Comparison of ENCODE assay signal across 25 cellular contexts in the genomic region with DNA sequence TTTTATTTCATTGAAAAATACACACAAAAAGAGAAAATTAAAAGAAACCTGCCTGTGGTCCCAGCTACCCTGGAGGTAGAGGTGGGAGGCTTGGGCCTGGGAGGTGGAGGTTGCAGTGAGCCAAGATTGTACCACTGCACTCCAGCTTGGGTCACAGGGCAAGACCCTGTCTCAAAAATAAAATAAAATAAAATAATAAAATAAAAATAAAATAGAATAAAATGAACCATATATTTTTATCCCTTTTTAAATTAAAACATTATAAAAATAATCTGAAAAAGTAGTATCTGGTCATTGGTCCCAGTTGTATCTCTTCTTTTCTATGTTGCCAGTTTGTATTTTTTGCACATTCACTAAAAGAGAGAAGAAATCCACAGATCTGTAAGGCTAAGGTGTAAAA. TPM values are rescaled to one million over a fixed set of nuclear protein-coding genes. Genes with fewer than 3 reads are reported as not detected.
A peak's percentile ranks its signal among the peaks of the same experiment; 100 is the strongest.
DNase-seq lines count a peak whose midpoint lies in the region; ATAC-seq, FAIRE-seq and TF ChIP-seq lines count a peak whose summit lies in the region.
"Had no signal": no experiment of that assay in that cellular context is flagged by ENCODE, and none has a peak within 500 bp of the region (broad histone marks: within the 10 kb centered on the region; RNA-seq: fewer than 3 reads in every experiment).

No MANE protein-coding gene starts in this region.

- no peak for ATAC-seq in WTC11
- ATAC-seq in esophagus mucosa, result no peak
- ATAC-seq: A549, HCT116 had no signal

- H3K4me1 ChIP-seq in H9 (ENCODE audit: insufficient read depth, low read length) (peaks cover 6% of the 10 kb centered on the region), small intestine (ENCODE audit: control insufficient read depth in 2 of 2, insufficient read depth in 1 of 2, low read depth in 1 of 2, low read length in 1 of 2) (no peaks in the 10 kb centered on the region)
- H3K4me1 ChIP-seq: A549, BE2C had no signal

- no peak overlapping the region for H3K23ac ChIP-seq in H9 (ENCODE audit: insufficient read length, low read depth, low read length)

- no peak overlapping the region for H4K8ac ChIP-seq in H9 (replicated peaks; ENCODE audit: insufficient read length, low read depth, low read length)

- no peaks in the 10 kb centered on the region for H3K27me3 ChIP-seq in H9 (ENCODE audit: insufficient read depth, low read length)
- peaks cover 0 to 2% of the 10 kb centered on the region in 2 donors for H3K27me3 ChIP-seq in small intestine (ENCODE audit: control insufficient read depth in 2 of 2, insufficient read depth in 2 of 2, low read length in 2 of 2)
- H3K27me3 ChIP-seq: BLaER1 treated with 17β-estradiol and CSF1 and Interleukin-3, amounts not matched to agents 10 nM and 100 nM had no signal

- no peak overlapping the region for H3K4me2 ChIP-seq in H9 (ENCODE audit: insufficient read depth, insufficient read length, low read length)

- no peaks in the 10 kb centered on the region for H3K79me1 ChIP-seq in H9 (ENCODE audit: insufficient read depth, low read depth, low read length, poor library complexity, severe bottlenecking)

- H3K36me3 ChIP-seq in small intestine (ENCODE audit: control insufficient read depth in 2 of 2, insufficient read depth in 2 of 2, low read length in 2 of 2), result no peaks in the 10 kb centered on the region
- H3K36me3 ChIP-seq: BE2C; BLaER1 treated with 17β-estradiol and CSF1 and Interleukin-3, amounts not matched to agents 10 nM and 100 nM had no signal

- H3K27ac Mint-ChIP-seq in H9 (no peak overlapping the region; a peak in 1 of 7 replicates), WTC11 (no peak overlapping the region)
- H3K27ac Mint-ChIP-seq: CD14-positive monocyte; CD4-positive, alpha-beta T cell; CD8-positive, alpha-beta memory T cell had no signal

- H3K4me3 Mint-ChIP-seq in H9 (no peak overlapping the region), WTC11 (no peak overlapping the region)
- H3K4me3 Mint-ChIP-seq: CD14-positive monocyte; CD4-positive, alpha-beta T cell; CD8-positive, alpha-beta memory T cell had no signal

- H2BK5ac ChIP-seq in H9 (ENCODE audit: insufficient read length, low read length), result no peak overlapping the region

- no peak overlapping the region for H3K18ac ChIP-seq in H9 (ENCODE audit: insufficient read length, low read depth, low read length)

- H3K4me1 Mint-ChIP-seq in H9, result peaks cover 14 to 20% of the 10 kb centered on the region in 2 experiments
- H3K4me1 Mint-ChIP-seq in WTC11, result peaks cover 8% of the 10 kb centered on the region

- no peak overlapping the region for H3K4me3 ChIP-seq in small intestine (ENCODE audit: low read depth in 1 of 2, low read length in 2 of 2)
- H3K4me3 ChIP-seq: A549; BLaER1 treated with 17β-estradiol and CSF1 and Interleukin-3, amounts not matched to agents 10 nM and 100 nM had no signal

- H3K27me3 Mint-ChIP-seq in H9 (ENCODE audit: low read depth) (no peaks in the 10 kb centered on the region), WTC11 (ENCODE audit: low read depth) (no peaks in the 10 kb centered on the region)

- H2BK20ac ChIP-seq in H9 (ENCODE audit: low read depth, low read length, poor library complexity, severe bottlenecking), result no peak overlapping the region

- no peaks in the 10 kb centered on the region for H3K23me2 ChIP-seq in H9 (ENCODE audit: insufficient read length, low read depth, low read length, poor library complexity, severe bottlenecking)

- H3K79me2 ChIP-seq in H9 (ENCODE audit: insufficient read depth, low read length), result no peaks in the 10 kb centered on the region

- no peak overlapping the region for H4K5ac ChIP-seq in H9 (ENCODE audit: insufficient read length, low read depth, low read length)

- TF ChIP-seq CTCF in H9 (conservative IDR thresholded peaks at IDR 0.05), result no peak
- no peak for TF ChIP-seq CTCF in WTC11 (IDR thresholded peaks at IDR 0.05)
- no peak for TF ChIP-seq CTCF in GM10248 (IDR thresholded peaks at IDR 0.05; ENCODE audit: control extremely low read depth, extremely low read depth, low read depth, missing control alignments)

- FAIRE-seq in endometrium (lab: Jason Lieb, UNC) (peak; percentile 39), small intestine (lab: Jason Lieb, UNC) (peak; percentile 26)
- FAIRE-seq: D721Med, GM12892 had no signal

- H3K27ac ChIP-seq in H9 (ENCODE audit: insufficient read length, low read depth, low read length) (no peak overlapping the region), small intestine (ENCODE audit: low read depth in 1 of 2, low read length in 1 of 2) (no peak overlapping the region)
- H3K27ac ChIP-seq: A549; BLaER1 treated with 17β-estradiol and CSF1 and Interleukin-3, amounts not matched to agents 10 nM and 100 nM had no signal

- H3K4ac ChIP-seq in H9 (ENCODE audit: low read depth, low read length), result no peak overlapping the region

- H3K9me3 ChIP-seq in H9 (ENCODE audit: control insufficient read depth, low read depth, low read length) (no peaks in the 10 kb centered on the region), small intestine (ENCODE audit: control insufficient read depth, low read depth) (no peaks in the 10 kb centered on the region)
- H3K9me3 ChIP-seq: A549; BE2C; BLaER1 treated with 17β-estradiol and CSF1 and Interleukin-3, amounts not matched to agents 10 nM and 100 nM had no signal

- H3K9me3 Mint-ChIP-seq in H9 (no peaks in the 10 kb centered on the region), WTC11 (no peaks in the 10 kb centered on the region)
- H3K9me3 Mint-ChIP-seq: CD14-positive monocyte; CD4-positive, alpha-beta T cell; CD8-positive, alpha-beta memory T cell had no signal

- peak overlapping the region; percentile 6 for H3T11ph ChIP-seq in H9 (ENCODE audit: low read length)

- no peaks in the 10 kb centered on the region for H3K36me3 Mint-ChIP-seq in H9 (ENCODE audit: insufficient read depth in 1 of 3, low read depth in 3 of 3)
- no peaks in the 10 kb centered on the region for H3K36me3 Mint-ChIP-seq in WTC11
- H3K36me3 Mint-ChIP-seq: CD14-positive monocyte; CD8-positive, alpha-beta memory T cell had no signal

- no peak overlapping the region for H2AK5ac ChIP-seq in H9 (ENCODE audit: insufficient read length, low read length)

- CTCF ChIA-PET in WTC11 (lab: Charles Lee) (interaction anchor here (1.8 to 2.2 kb wide), 2 partner anchors 184 kb away, joined by 7 read pairs; no protein-coding TSS in a partner anchor), GM10248 (lab: Yijun Ruan, JAX) (no interaction called here)

- DNase-seq in H9 (no peak), WTC11 (ENCODE audit: low spot score) (no peak), small intestine (no peak), GM10248 (ENCODE audit: extremely low spot score) (no peak), occipital lobe (lab: John Stamatoyannopoulos, UW) (no peak)
- DNase-seq: 8988T; ACHN; AML-193; BE2C; CD4-positive, alpha-beta T cell; CD8-positive, alpha-beta memory T cell; DMS 273 treated with DMSO at 0.1 percent for 48 hours; DMS79; EL; GF-D8; GOT3; H7 had no signal

- H3K9ac ChIP-seq in H9 (ENCODE audit: extremely low read depth, insufficient read length, low read length), result no peak overlapping the region
- H3K9ac ChIP-seq: BLaER1 treated with 17β-estradiol and CSF1 and Interleukin-3, amounts not matched to agents 10 nM and 100 nM had no signal

- H2BK15ac ChIP-seq in H9 (ENCODE audit: low read depth, low read length), result no peak overlapping the region

- H2AFZ ChIP-seq in H9 (ENCODE audit: low read length), result no peak overlapping the region

- no peak overlapping the region for H2BK12ac ChIP-seq in H9 (ENCODE audit: insufficient read length, low read depth, low read length)

- H2BK120ac ChIP-seq in H9 (ENCODE audit: low read depth, low read length, poor library complexity, severe bottlenecking), result no peak overlapping the region

- H3K14ac ChIP-seq in H9 (ENCODE audit: insufficient read depth, low read length), result no peak overlapping the region

- H3K56ac ChIP-seq in H9 (ENCODE audit: insufficient read length, low read depth, low read length), result no peak overlapping the region

- POLR2A ChIA-PET in WTC11 (lab: Charles Lee) (no interaction called here), GM10248 (lab: Yijun Ruan, JAX) (no interaction called here)

- H4K91ac ChIP-seq in H9 (ENCODE audit: insufficient read length, low read depth, low read length), result no peak overlapping the region

- H4K20me1 ChIP-seq in H9 (ENCODE audit: control insufficient read depth, insufficient read depth, insufficient read length), result no peaks in the 10 kb centered on the region
- H4K20me1 ChIP-seq: BLaER1 treated with 17β-estradiol and CSF1 and Interleukin-3, amounts not matched to agents 10 nM and 100 nM had no signal

TF ChIP-seq in WTC11, 78 proteins besides CTCF, POLR2A, EP300 and RAD21 (continues in another document):
- TF ChIP-seq TEAD1 (CRISPR knock-in tag; IDR thresholded peaks at IDR 0.05), result no peak
- TF ChIP-seq, protein P1, sequence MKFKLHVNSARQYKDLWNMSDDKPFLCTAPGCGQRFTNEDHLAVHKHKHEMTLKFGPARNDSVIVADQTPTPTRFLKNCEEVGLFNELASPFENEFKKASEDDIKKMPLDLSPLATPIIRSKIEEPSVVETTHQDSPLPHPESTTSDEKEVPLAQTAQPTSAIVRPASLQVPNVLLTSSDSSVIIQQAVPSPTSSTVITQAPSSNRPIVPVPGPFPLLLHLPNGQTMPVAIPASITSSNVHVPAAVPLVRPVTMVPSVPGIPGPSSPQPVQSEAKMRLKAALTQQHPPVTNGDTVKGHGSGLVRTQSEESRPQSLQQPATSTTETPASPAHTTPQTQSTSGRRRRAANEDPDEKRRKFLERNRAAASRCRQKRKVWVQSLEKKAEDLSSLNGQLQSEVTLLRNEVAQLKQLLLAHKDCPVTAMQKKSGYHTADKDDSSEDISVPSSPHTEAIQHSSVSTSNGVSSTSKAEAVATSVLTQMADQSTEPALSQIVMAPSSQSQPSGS (CRISPR knock-in tag; IDR thresholded peaks at IDR 0.05; ENCODE audit: borderline replicate concordance, low read depth), result no peak
- no peak for TF ChIP-seq RELA (CRISPR knock-in tag; IDR thresholded peaks at IDR 0.05; ENCODE audit: borderline replicate concordance)
- TF ChIP-seq HMGA2 (CRISPR knock-in tag; IDR thresholded peaks at IDR 0.05), result peak; percentile 96

RNA-seq across cellular contexts. Expression of a gene that starts 16.7 kb away (rescaled TPM):
- total RNA-seq in H9 (2021) (20.2 and 20.8 TPM in 2 replicates), WTC11 (2021) (25.9 to 28.6 TPM (median 26.2 TPM) in 3 replicates), esophagus mucosa (2.4 TPM), occipital lobe (52.7 TPM)
- 1 to 10 TPM in 1 of 3 donors, under 1 TPM in 2; 0.45 to 2.2 (median 0.54) TPM for polyA plus RNA-seq in small intestine

RNA-seq across cellular contexts. Expression of a gene that starts 27.4 kb away (rescaled TPM):
- total RNA-seq in H9 (2021) (20.2 and 22.2 TPM in 2 replicates), WTC11 (2021) (61.6 to 62.7 TPM (median 61.8 TPM) in 3 replicates), esophagus mucosa (24.5 TPM), occipital lobe (2.2 TPM)
- 100 to 1,000 TPM; 214 to 642 (median 568) TPM for polyA plus RNA-seq in small intestine
